In genomic region chr12:110758922-110759321, GRCh38 we compare ENCODE assay signal across 24 cellular contexts.
"Had no signal": no experiment of that assay in that cellular context is flagged by ENCODE, and none has a peak within 500 bp of the region (broad histone marks: within the 10 kb centered on the region; RNA-seq: fewer than 3 reads in every experiment).

No MANE protein-coding gene starts in this region.

- H3K27ac Mint-ChIP-seq: dendritic cell treated with granulocyte-macrophage colony-stimulating factor and Interleukin-4, amounts not matched to agents 40 ng/mL and 50 ng/mL, for 4 days; endodermal cell; immature natural killer cell had no signal

- H3K27me3 Mint-ChIP-seq: dendritic cell treated with granulocyte-macrophage colony-stimulating factor and Interleukin-4, amounts not matched to agents 40 ng/mL and 50 ng/mL, for 4 days; effector memory CD8-positive, alpha-beta T cell; naive B cell had no signal

- H3K4me3 Mint-ChIP-seq: dendritic cell treated with granulocyte-macrophage colony-stimulating factor and Interleukin-4, amounts not matched to agents 40 ng/mL and 50 ng/mL, for 4 days; effector memory CD8-positive, alpha-beta T cell; endodermal cell; immature natural killer cell; naive B cell had no signal

- H3K36me3 Mint-ChIP-seq: immature natural killer cell, naive B cell had no signal

- H3K4me1 ChIP-seq: colonic mucosa, foreskin keratinocyte, left lung had no signal

- H3K9me3 ChIP-seq: colonic mucosa, esophagus squamous epithelium, gastroesophageal sphincter, heart left ventricle, left lung, lower lobe of right lung had no signal

- DNase-seq: colonic mucosa; cortex of kidney; effector CD8-positive, alpha-beta T cell; effector memory CD8-positive, alpha-beta T cell; endodermal cell; erythroblast; esophagus squamous epithelium; foreskin keratinocyte; hypothalamus; immature natural killer cell; islet precursor cell; kidney; kidney glomerular epithelial cell; left lung; left ventricle myocardium superior; lower lobe of right lung; mesenchymal stem cell; midbrain; naive B cell had no signal

- H3K9me3 Mint-ChIP-seq: dendritic cell treated with granulocyte-macrophage colony-stimulating factor and Interleukin-4, amounts not matched to agents 40 ng/mL and 50 ng/mL, for 4 days; effector memory CD8-positive, alpha-beta T cell; immature natural killer cell had no signal

- H3K4me3 ChIP-seq: colonic mucosa, esophagus squamous epithelium, gastroesophageal sphincter, heart left ventricle, hepatocyte, left lung, lower lobe of right lung had no signal

- H3K36me3 ChIP-seq: colonic mucosa, esophagus squamous epithelium, gastroesophageal sphincter, heart left ventricle, left lung, lower lobe of right lung had no signal

- ATAC-seq: effector memory CD8-positive, alpha-beta T cell; esophagus mucosa; foreskin keratinocyte; gastroesophageal sphincter; heart left ventricle; left lung; left ventricle myocardium superior; lower lobe of right lung had no signal
